ENCODE assay signal across 1 cellular context in the genomic region with DNA sequence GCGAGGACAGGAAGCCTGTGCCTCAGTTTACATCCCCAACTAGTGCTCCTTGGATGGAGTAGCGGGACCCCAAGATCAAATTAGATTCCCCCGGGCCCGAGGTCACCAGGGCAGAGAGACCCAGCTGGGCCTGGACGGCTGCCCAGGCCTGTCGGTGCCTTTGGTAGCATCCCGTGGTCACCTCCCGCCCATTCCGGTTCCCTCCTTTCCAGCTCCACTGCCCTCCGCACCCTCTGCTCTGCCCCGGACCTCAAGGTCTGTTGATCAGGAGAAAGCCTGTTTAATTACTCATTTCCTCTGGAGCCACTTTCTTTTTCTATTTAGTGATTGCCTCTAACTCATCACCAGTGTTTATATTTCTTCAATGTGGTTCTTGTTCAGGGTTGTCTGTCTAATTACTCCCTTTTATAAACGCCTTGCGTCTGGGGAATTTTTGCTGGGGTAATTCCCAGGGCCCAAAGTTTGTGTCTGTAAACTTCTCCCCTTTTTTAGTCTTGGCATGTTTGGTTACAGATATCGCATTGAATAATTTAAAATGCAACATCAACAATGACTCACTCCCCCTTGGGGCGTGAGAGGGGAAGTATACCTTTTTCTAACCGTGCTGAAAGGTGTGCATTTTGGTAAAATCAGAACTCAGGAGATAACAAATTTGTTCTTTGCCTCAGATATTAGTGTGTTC.
TF ChIP-seq lines count a peak whose summit lies in the region.

No MANE protein-coding gene starts in this region.

TF ChIP-seq in K562, 482 proteins besides CTCF, POLR2A, EP300 and RAD21 (continued from another document and continues in another):
- TF ChIP-seq JUND (IDR thresholded peaks at IDR 0.05; ENCODE audit: borderline replicate concordance, low read depth, low read length) (peak; percentile 67), JUND (tag; IDR thresholded peaks at IDR 0.05; ENCODE audit: borderline replicate concordance, low read depth, low read length) (0 out of 3 replicates have a peak, but pooled peaks have one; percentile 15), PHTF2 (CRISPR knock-in tag; IDR thresholded peaks at IDR 0.05) (no peak), SRF (CRISPR knock-in tag; IDR thresholded peaks at IDR 0.05) (no peak), HEY1 (CRISPR knock-in tag; IDR thresholded peaks at IDR 0.05; ENCODE audit: borderline replicate concordance) (no peak), NFIC (IDR thresholded peaks at IDR 0.05) (peak; percentile 53), RBFOX2 (IDR thresholded peaks at IDR 0.05; ENCODE audit: low read depth, low read length) (peak; percentile 29), FOXM1 (IDR thresholded peaks at IDR 0.05; ENCODE audit: low read depth) (no peak), FOXM1 (CRISPR knock-in tag; IDR thresholded peaks at IDR 0.05; ENCODE audit: low read depth) (no peak), JUNB (CRISPR knock-in tag; conservative IDR thresholded peaks at IDR 0.05) (no peak), CCAR2 (IDR thresholded peaks at IDR 0.05; ENCODE audit: low read depth, low read length) (no peak), CHD1 (IDR thresholded peaks at IDR 0.05; ENCODE audit: low read length) (peak; percentile 8), HMBOX1 (IDR thresholded peaks at IDR 0.05) (no peak), SMAD3 (CRISPR knock-in tag; conservative IDR thresholded peaks at IDR 0.05) (no peak), BRD4 (IDR thresholded peaks at IDR 0.05) (no peak), ZEB2 (IDR thresholded peaks at IDR 0.05) (peak; percentile 68), CCNT2 (IDR thresholded peaks at IDR 0.05; ENCODE audit: borderline replicate concordance, extremely low read depth, insufficient read length, low read depth, low read length) (no peak), MYNN (IDR thresholded peaks at IDR 0.05) (no peak), MYNN (CRISPR knock-in tag; IDR thresholded peaks at IDR 0.05) (no peak), ZNF668 (CRISPR knock-in tag; IDR thresholded peaks at IDR 0.05) (no peak), GABPA (tag; conservative IDR thresholded peaks at IDR 0.05; ENCODE audit: low read depth) (0 out of 2 replicates have a peak, but pooled peaks have one; percentile 15), HMG20B (CRISPR knock-in tag; IDR thresholded peaks at IDR 0.05) (no peak), CC2D1A (IDR thresholded peaks at IDR 0.05) (no peak), PHB2 (IDR thresholded peaks at IDR 0.05; ENCODE audit: low read depth) (no peak), RBM14 (IDR thresholded peaks at IDR 0.05; ENCODE audit: borderline replicate concordance, insufficient read depth, low read depth, low read length) (no peak), TGIF2 (CRISPR knock-in tag; IDR thresholded peaks at IDR 0.05) (no peak), DLX4 (CRISPR knock-in tag; IDR thresholded peaks at IDR 0.05) (no peak), FOSL1 (tag; conservative IDR thresholded peaks at IDR 0.05) (peak; percentile 52), CTCFL (IDR thresholded peaks at IDR 0.05; ENCODE audit: borderline replicate concordance, insufficient read depth, low read depth, low read length, poor library complexity, severe bottlenecking) (no peak), FOXK1 (CRISPR knock-in tag; IDR thresholded peaks at IDR 0.05; ENCODE audit: borderline replicate concordance) (no peak), ZNF263 (CRISPR knock-in tag; IDR thresholded peaks at IDR 0.05; ENCODE audit: borderline replicate concordance) (0 out of 2 replicates have a peak, but pooled peaks have one; percentile 7), SREBF2 (CRISPR knock-in tag; IDR thresholded peaks at IDR 0.05) (no peak), SMARCE1 (IDR thresholded peaks at IDR 0.05) (peak; percentile 17; the same call in 1 of the 2 replicates), NFXL1 (CRISPR knock-in tag; IDR thresholded peaks at IDR 0.05) (no peak), HDAC8 (tag; IDR thresholded peaks at IDR 0.05) (no peak), ZNF311 (CRISPR knock-in tag; IDR thresholded peaks at IDR 0.05) (no peak), KDM4B (IDR thresholded peaks at IDR 0.05; ENCODE audit: borderline replicate concordance in 2 of 2, low read depth in 1 of 2) (no peak), MIER1 (IDR thresholded peaks at IDR 0.05; ENCODE audit: low read depth) (no peak), HDAC3 (IDR thresholded peaks at IDR 0.05; ENCODE audit: borderline replicate concordance, partially characterized antibody) (no peak), RBBP5 (IDR thresholded peaks at IDR 0.05; ENCODE audit: borderline replicate concordance, insufficient read depth, low read length, poor library complexity, severe bottlenecking) (peak; percentile 27), XRCC3 (IDR thresholded peaks at IDR 0.05) (no peak)
- TF ChIP-seq, protein P1, sequence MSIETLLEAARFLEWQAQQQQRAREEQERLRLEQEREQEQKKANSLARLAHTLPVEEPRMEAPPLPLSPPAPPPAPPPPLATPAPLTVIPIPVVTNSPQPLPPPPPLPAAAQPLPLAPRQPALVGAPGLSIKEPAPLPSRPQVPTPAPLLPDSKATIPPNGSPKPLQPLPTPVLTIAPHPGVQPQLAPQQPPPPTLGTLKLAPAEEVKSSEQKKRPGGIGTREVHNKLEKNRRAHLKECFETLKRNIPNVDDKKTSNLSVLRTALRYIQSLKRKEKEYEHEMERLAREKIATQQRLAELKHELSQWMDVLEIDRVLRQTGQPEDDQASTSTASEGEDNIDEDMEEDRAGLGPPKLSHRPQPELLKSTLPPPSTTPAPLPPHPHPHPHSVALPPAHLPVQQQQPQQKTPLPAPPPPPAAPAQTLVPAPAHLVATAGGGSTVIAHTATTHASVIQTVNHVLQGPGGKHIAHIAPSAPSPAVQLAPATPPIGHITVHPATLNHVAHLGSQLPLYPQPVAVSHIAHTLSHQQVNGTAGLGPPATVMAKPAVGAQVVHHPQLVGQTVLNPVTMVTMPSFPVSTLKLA (conservative IDR thresholded peaks at IDR 0.05): 0 out of 4 replicates have a peak, but pooled peaks of 1 of the 2 experiments have one; percentile 27
- TF ChIP-seq, protein P2, sequence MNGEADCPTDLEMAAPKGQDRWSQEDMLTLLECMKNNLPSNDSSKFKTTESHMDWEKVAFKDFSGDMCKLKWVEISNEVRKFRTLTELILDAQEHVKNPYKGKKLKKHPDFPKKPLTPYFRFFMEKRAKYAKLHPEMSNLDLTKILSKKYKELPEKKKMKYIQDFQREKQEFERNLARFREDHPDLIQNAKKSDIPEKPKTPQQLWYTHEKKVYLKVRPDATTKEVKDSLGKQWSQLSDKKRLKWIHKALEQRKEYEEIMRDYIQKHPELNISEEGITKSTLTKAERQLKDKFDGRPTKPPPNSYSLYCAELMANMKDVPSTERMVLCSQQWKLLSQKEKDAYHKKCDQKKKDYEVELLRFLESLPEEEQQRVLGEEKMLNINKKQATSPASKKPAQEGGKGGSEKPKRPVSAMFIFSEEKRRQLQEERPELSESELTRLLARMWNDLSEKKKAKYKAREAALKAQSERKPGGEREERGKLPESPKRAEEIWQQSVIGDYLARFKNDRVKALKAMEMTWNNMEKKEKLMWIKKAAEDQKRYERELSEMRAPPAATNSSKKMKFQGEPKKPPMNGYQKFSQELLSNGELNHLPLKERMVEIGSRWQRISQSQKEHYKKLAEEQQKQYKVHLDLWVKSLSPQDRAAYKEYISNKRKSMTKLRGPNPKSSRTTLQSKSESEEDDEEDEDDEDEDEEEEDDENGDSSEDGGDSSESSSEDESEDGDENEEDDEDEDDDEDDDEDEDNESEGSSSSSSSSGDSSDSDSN (IDR thresholded peaks at IDR 0.05; ENCODE audit: borderline replicate concordance in 1 of 2, low read depth in 2 of 2, low read length in 2 of 2): 0 out of 4 replicates have a peak, but pooled peaks of 1 of the 2 experiments have one; percentile 17
- TF ChIP-seq, protein P3, sequence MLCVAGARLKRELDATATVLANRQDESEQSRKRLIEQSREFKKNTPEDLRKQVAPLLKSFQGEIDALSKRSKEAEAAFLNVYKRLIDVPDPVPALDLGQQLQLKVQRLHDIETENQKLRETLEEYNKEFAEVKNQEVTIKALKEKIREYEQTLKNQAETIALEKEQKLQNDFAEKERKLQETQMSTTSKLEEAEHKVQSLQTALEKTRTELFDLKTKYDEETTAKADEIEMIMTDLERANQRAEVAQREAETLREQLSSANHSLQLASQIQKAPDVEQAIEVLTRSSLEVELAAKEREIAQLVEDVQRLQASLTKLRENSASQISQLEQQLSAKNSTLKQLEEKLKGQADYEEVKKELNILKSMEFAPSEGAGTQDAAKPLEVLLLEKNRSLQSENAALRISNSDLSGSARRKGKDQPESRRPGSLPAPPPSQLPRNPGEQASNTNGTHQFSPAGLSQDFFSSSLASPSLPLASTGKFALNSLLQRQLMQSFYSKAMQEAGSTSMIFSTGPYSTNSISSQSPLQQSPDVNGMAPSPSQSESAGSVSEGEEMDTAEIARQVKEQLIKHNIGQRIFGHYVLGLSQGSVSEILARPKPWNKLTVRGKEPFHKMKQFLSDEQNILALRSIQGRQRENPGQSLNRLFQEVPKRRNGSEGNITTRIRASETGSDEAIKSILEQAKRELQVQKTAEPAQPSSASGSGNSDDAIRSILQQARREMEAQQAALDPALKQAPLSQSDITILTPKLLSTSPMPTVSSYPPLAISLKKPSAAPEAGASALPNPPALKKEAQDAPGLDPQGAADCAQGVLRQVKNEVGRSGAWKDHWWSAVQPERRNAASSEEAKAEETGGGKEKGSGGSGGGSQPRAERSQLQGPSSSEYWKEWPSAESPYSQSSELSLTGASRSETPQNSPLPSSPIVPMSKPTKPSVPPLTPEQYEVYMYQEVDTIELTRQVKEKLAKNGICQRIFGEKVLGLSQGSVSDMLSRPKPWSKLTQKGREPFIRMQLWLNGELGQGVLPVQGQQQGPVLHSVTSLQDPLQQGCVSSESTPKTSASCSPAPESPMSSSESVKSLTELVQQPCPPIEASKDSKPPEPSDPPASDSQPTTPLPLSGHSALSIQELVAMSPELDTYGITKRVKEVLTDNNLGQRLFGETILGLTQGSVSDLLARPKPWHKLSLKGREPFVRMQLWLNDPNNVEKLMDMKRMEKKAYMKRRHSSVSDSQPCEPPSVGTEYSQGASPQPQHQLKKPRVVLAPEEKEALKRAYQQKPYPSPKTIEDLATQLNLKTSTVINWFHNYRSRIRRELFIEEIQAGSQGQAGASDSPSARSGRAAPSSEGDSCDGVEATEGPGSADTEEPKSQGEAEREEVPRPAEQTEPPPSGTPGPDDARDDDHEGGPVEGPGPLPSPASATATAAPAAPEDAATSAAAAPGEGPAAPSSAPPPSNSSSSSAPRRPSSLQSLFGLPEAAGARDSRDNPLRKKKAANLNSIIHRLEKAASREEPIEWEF (CRISPR knock-in tag; IDR thresholded peaks at IDR 0.05): no peak
- TF ChIP-seq, protein P4, sequence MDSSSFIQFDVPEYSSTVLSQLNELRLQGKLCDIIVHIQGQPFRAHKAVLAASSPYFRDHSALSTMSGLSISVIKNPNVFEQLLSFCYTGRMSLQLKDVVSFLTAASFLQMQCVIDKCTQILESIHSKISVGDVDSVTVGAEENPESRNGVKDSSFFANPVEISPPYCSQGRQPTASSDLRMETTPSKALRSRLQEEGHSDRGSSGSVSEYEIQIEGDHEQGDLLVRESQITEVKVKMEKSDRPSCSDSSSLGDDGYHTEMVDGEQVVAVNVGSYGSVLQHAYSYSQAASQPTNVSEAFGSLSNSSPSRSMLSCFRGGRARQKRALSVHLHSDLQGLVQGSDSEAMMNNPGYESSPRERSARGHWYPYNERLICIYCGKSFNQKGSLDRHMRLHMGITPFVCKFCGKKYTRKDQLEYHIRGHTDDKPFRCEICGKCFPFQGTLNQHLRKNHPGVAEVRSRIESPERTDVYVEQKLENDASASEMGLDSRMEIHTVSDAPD (CRISPR knock-in tag; IDR thresholded peaks at IDR 0.05): no peak
- TF ChIP-seq, protein P5, sequence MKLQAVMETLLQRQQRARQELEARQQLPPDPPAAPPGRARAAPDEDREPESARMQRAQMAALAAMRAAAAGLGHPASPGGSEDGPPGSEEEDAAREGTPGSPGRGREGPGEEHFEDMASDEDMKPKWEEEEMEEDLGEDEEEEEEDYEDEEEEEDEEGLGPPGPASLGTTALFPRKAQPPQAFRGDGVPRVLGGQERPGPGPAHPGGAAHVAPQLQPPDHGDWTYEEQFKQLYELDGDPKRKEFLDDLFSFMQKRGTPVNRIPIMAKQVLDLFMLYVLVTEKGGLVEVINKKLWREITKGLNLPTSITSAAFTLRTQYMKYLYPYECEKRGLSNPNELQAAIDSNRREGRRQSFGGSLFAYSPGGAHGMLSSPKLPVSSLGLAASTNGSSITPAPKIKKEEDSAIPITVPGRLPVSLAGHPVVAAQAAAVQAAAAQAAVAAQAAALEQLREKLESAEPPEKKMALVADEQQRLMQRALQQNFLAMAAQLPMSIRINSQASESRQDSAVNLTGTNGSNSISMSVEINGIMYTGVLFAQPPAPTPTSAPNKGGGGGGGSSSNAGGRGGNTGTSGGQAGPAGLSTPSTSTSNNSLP (IDR thresholded peaks at IDR 0.05; ENCODE audit: borderline replicate concordance, low read depth, low read length): peak; percentile 50; the same call in 1 of the 2 replicates
- TF ChIP-seq, protein P6, sequence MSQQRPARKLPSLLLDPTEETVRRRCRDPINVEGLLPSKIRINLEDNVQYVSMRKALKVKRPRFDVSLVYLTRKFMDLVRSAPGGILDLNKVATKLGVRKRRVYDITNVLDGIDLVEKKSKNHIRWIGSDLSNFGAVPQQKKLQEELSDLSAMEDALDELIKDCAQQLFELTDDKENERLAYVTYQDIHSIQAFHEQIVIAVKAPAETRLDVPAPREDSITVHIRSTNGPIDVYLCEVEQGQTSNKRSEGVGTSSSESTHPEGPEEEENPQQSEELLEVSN (IDR thresholded peaks at IDR 0.05; ENCODE audit: borderline replicate concordance in 1 of 2, extremely low read depth in 1 of 2, insufficient read depth in 1 of 2, insufficient read length in 1 of 2, low read depth in 1 of 2, low read length in 1 of 2, poor library complexity in 1 of 2, severe bottlenecking in 1 of 2): peak; percentile 23 to 69
